In genomic region chr14:38070213-38070612, GRCh38 we compare ENCODE assay signal across 21 cellular contexts.
DNase-seq lines count a peak whose midpoint lies in the region; ATAC-seq and TF ChIP-seq lines count a peak whose summit lies in the region.
"Had no signal": no experiment of that assay in that cellular context is flagged by ENCODE, and none has a peak within 500 bp of the region (broad histone marks: within the 10 kb centered on the region; RNA-seq: fewer than 3 reads in every experiment).

No MANE protein-coding gene starts in this region.

- peaks cover 2% of the 10 kb centered on the region for H3K9me3 Mint-ChIP-seq in activated CD4-positive, alpha-beta T cell treated with anti-CD3 and anti-CD28 coated beads for 36 hours (ENCODE audit: low read depth)
- peaks cover 0 to 5% of the 10 kb centered on the region in 2 donors for H3K9me3 Mint-ChIP-seq in stimulated activated naive CD8-positive, alpha-beta T cell treated with anti-CD3 and anti-CD28 coated beads, Interleukin-15, amount 100 ng/mL, for 72 hours
- H3K9me3 Mint-ChIP-seq in naive thymus-derived CD4-positive, alpha-beta T cell, result peaks cover 0 to 8% (median 5%) of the 10 kb centered on the region in 11 donors
- no peaks in the 10 kb centered on the region for H3K9me3 Mint-ChIP-seq in endothelial cell (ENCODE audit: unreplicated experiment)

- no peak overlapping the region for H3K4me3 ChIP-seq in naive thymus-derived CD4-positive, alpha-beta T cell (ENCODE audit: low read length)
- H3K4me3 ChIP-seq: GM12878, GM23338 had no signal

- intact Hi-C loops in activated CD4-positive, alpha-beta T cell treated with anti-CD3 and anti-CD28 coated beads for 36 hours (cut with DNase I, micrococcal nuclease), result loop anchor here in 1 of 2 experiments (10.0 kb wide), 1 partner anchor 475 kb away; the partner anchor contains the start of genes FOXA1 and TTC6
- intact Hi-C loops in naive thymus-derived CD4-positive, alpha-beta T cell (cut with micrococcal nuclease), result loop anchor here in 1 of 2 donors (5.0 to 10.0 kb wide), 2 partner anchors 37 to 1365 kb away; partner anchors contain the start of gene FBXO33

- H3K27me3 Mint-ChIP-seq in activated CD4-positive, alpha-beta T cell treated with anti-CD3 and anti-CD28 coated beads for 36 hours, result no peaks in the 10 kb centered on the region
- no peaks in the 10 kb centered on the region for H3K27me3 Mint-ChIP-seq in stimulated activated naive CD8-positive, alpha-beta T cell treated with anti-CD3 and anti-CD28 coated beads, Interleukin-15, amount 100 ng/mL, for 72 hours
- peaks cover 0 to 4% (median 0%) of the 10 kb centered on the region in 5 donors for H3K27me3 Mint-ChIP-seq in naive thymus-derived CD4-positive, alpha-beta T cell
- H3K27me3 Mint-ChIP-seq in endothelial cell (ENCODE audit: unreplicated experiment), result no peaks in the 10 kb centered on the region
- H3K27me3 Mint-ChIP-seq: B cell had no signal

- DNase-seq in activated CD4-positive, alpha-beta T cell treated with anti-CD3 and anti-CD28 coated beads for 36 hours, result no peak
- no peak for DNase-seq in activated CD4-positive, alpha-beta T cell treated with anti-CD3 and anti-CD28 coated beads for 4 hours
- no peak for DNase-seq in stimulated activated naive CD8-positive, alpha-beta T cell treated with anti-CD3 and anti-CD28 coated beads, Interleukin-15, amount 100 ng/mL, for 72 hours
- no peak for DNase-seq in stimulated activated naive CD8-positive, alpha-beta T cell treated with anti-CD3 and anti-CD28 coated beads, Interleukin-15, Interleukin-2, amounts not matched to agents 100 U/mL and 50 U/mL, for 24 hours
- DNase-seq in naive thymus-derived CD4-positive, alpha-beta T cell, result no peak
- DNase-seq in NCI-H187 treated with DMSO at 0.1 percent for 48 hours (lab: John Stamatoyannopoulos, UW) (no peak), endothelial cell (ENCODE audit: low spot score) (no peak)
- no peak for DNase-seq in activated CD8-positive, alpha-beta memory T cell treated with anti-CD3 and anti-CD28 coated beads, Interleukin-2, amount 50 U/mL, for 4 hours
- DNase-seq: Calu3, DMS53, EL, HCEC 1CT, IMR-90, NCI-H1417 treated with DMSO at 0.1 percent for 48 hours, NCI-H2029, NCI-H345, NCI-H524 treated with DMSO at 0.1 percent for 48 hours had no signal

- no peak for TF ChIP-seq CTCF in endothelial cell (IDR thresholded peaks at IDR 0.05; ENCODE audit: unreplicated experiment)

- peaks cover 56% of the 10 kb centered on the region for H3K4me1 Mint-ChIP-seq in activated CD4-positive, alpha-beta T cell treated with anti-CD3 and anti-CD28 coated beads for 36 hours
- peaks cover 68% of the 10 kb centered on the region for H3K4me1 Mint-ChIP-seq in stimulated activated naive CD8-positive, alpha-beta T cell treated with anti-CD3 and anti-CD28 coated beads, Interleukin-15, amount 100 ng/mL, for 72 hours
- peaks cover 15 to 93% (median 80%) of the 10 kb centered on the region in 7 donors for H3K4me1 Mint-ChIP-seq in naive thymus-derived CD4-positive, alpha-beta T cell
- no peaks in the 10 kb centered on the region for H3K4me1 Mint-ChIP-seq in endothelial cell (ENCODE audit: unreplicated experiment)
- H3K4me1 Mint-ChIP-seq: B cell, GM23338 had no signal

- H3K27ac ChIP-seq in naive thymus-derived CD4-positive, alpha-beta T cell (ENCODE audit: low read depth, low read length), result no peak overlapping the region
- H3K27ac ChIP-seq: 22Rv1 had no signal

- H3K36me3 ChIP-seq in naive thymus-derived CD4-positive, alpha-beta T cell (ENCODE audit: control insufficient read depth in 2 of 3, insufficient read depth in 3 of 3, low read length in 3 of 3), result no peaks in the 10 kb centered on the region

- peaks cover 46 to 63% of the 10 kb centered on the region in 2 donors for H3K4me1 ChIP-seq in naive thymus-derived CD4-positive, alpha-beta T cell (ENCODE audit: control insufficient read depth in 2 of 2, insufficient read depth in 2 of 2, low read length in 2 of 2)

- H3K36me3 Mint-ChIP-seq in activated CD4-positive, alpha-beta T cell treated with anti-CD3 and anti-CD28 coated beads for 36 hours (ENCODE audit: low read depth), result no peaks in the 10 kb centered on the region
- no peaks in the 10 kb centered on the region for H3K36me3 Mint-ChIP-seq in naive thymus-derived CD4-positive, alpha-beta T cell
- no peaks in the 10 kb centered on the region for H3K36me3 Mint-ChIP-seq in endothelial cell (ENCODE audit: low read depth, unreplicated experiment)

- no peak overlapping the region for H3K4me3 Mint-ChIP-seq in activated CD4-positive, alpha-beta T cell treated with anti-CD3 and anti-CD28 coated beads for 36 hours
- H3K4me3 Mint-ChIP-seq in stimulated activated naive CD8-positive, alpha-beta T cell treated with anti-CD3 and anti-CD28 coated beads, Interleukin-15, amount 100 ng/mL, for 72 hours, result peak overlapping the region in 1 of 2 donors; percentile 13
- H3K4me3 Mint-ChIP-seq in naive thymus-derived CD4-positive, alpha-beta T cell, result peak overlapping the region in 5 of 10 donors; percentile 34 to 67 (median 50)
- H3K4me3 Mint-ChIP-seq in endothelial cell (ENCODE audit: unreplicated experiment), result no peak overlapping the region
- H3K4me3 Mint-ChIP-seq: B cell, GM23338 had no signal

- peak; percentile 25 for ATAC-seq in activated CD4-positive, alpha-beta T cell treated with anti-CD3 and anti-CD28 coated beads for 36 hours
- peak; percentile 48 for ATAC-seq in stimulated activated naive CD8-positive, alpha-beta T cell treated with anti-CD3 and anti-CD28 coated beads, Interleukin-15, amount 100 ng/mL, for 72 hours
- no peak for ATAC-seq in stimulated activated naive CD8-positive, alpha-beta T cell treated with anti-CD3 and anti-CD28 coated beads, Interleukin-15, Interleukin-2, amounts not matched to agents 100 U/mL and 50 U/mL, for 24 hours
- no peak for ATAC-seq in naive thymus-derived CD4-positive, alpha-beta T cell
- ATAC-seq: GM12878, GM23338 had no signal

- H3K27ac Mint-ChIP-seq in activated CD4-positive, alpha-beta T cell treated with anti-CD3 and anti-CD28 coated beads for 36 hours, result no peak overlapping the region
- no peak overlapping the region for H3K27ac Mint-ChIP-seq in stimulated activated naive CD8-positive, alpha-beta T cell treated with anti-CD3 and anti-CD28 coated beads, Interleukin-15, amount 100 ng/mL, for 72 hours
- peak overlapping the region in 7 of 9 donors; percentile 2 to 81 (median 53) for H3K27ac Mint-ChIP-seq in naive thymus-derived CD4-positive, alpha-beta T cell
- no peak overlapping the region for H3K27ac Mint-ChIP-seq in endothelial cell (ENCODE audit: unreplicated experiment)
- H3K27ac Mint-ChIP-seq: B cell, GM23338 had no signal

- H3K9me3 ChIP-seq in naive thymus-derived CD4-positive, alpha-beta T cell (ENCODE audit: control insufficient read depth in 2 of 3, low read length in 3 of 3), result no peaks in the 10 kb centered on the region

- H3K27me3 ChIP-seq in naive thymus-derived CD4-positive, alpha-beta T cell (ENCODE audit: control insufficient read depth in 2 of 2, insufficient read depth in 2 of 2, low read length in 2 of 2), result no peaks in the 10 kb centered on the region

- POLR2A ChIA-PET in activated CD4-positive, alpha-beta T cell treated with anti-CD3 and anti-CD28 coated beads for 36 hours (lab: Charles Lee), result no interaction called here
- POLR2A ChIA-PET in naive thymus-derived CD4-positive, alpha-beta T cell (lab: Charles Lee), result interaction anchor here (0.7 to 2.1 kb wide), 2 partner anchors 14 to 17 kb away, joined by 4 to 5 read pairs; no protein-coding TSS in a partner anchor

- CTCF ChIA-PET in activated CD4-positive, alpha-beta T cell treated with anti-CD3 and anti-CD28 coated beads for 36 hours (lab: Charles Lee), result no interaction called here
- CTCF ChIA-PET in naive thymus-derived CD4-positive, alpha-beta T cell (lab: Charles Lee), result no interaction called here

Comparison
In these comparisons a context has a peak if more than half of its experiments do, and no peak if none do; other contexts are left out.
1. ATAC-seq: peak in activated CD4-positive, alpha-beta T cell treated with anti-CD3 and anti-CD28 coated beads for 36 hours (single experiment) and stimulated activated naive CD8-positive, alpha-beta T cell treated with anti-CD3 and anti-CD28 coated beads, Interleukin-15, amount 100 ng/mL, for 72 hours (single experiment); none in stimulated activated naive CD8-positive, alpha-beta T cell treated with anti-CD3 and anti-CD28 coated beads, Interleukin-15, Interleukin-2, amounts not matched to agents 100 U/mL and 50 U/mL, for 24 hours (single experiment) and naive thymus-derived CD4-positive, alpha-beta T cell (single experiment).
2. H3K27ac Mint-ChIP-seq: peak in naive thymus-derived CD4-positive, alpha-beta T cell (7 of 9); none in activated CD4-positive, alpha-beta T cell treated with anti-CD3 and anti-CD28 coated beads for 36 hours (single experiment), stimulated activated naive CD8-positive, alpha-beta T cell treated with anti-CD3 and anti-CD28 coated beads, Interleukin-15, amount 100 ng/mL, for 72 hours (0 of 2) and endothelial cell (single experiment).